In the genomic region with DNA sequence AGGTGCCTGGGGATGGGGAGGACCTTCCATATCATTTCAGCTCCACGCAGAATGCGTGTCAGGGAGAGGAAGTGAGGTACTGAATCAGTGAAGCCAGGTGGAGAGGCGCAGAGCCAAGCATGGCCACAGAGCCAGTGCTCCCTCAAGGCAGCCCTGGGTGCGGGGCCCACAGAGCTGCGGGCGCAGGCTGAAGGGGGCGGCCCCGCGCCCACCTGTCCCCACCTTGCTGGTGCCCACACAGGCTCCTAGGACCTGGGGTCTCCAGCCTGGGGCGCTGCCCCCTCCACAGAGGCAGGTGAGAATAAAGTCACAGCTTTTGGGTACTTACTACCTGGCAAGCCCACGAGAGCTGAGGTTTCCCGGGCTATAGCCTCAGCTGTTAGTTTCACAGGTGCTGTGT, we compare ENCODE assay signal across 27 cellular contexts. TPM values are rescaled to one million over a fixed set of nuclear protein-coding genes. Genes with fewer than 3 reads are reported as not detected.
A peak's percentile ranks its signal among the peaks of the same experiment; 100 is the strongest.
DNase-seq lines count a peak whose midpoint lies in the region; ATAC-seq, FAIRE-seq and TF ChIP-seq lines count a peak whose summit lies in the region.
"Had no signal": no experiment of that assay in that cellular context is flagged by ENCODE, and none has a peak within 500 bp of the region (broad histone marks: within the 10 kb centered on the region; RNA-seq: fewer than 3 reads in every experiment).

No MANE protein-coding gene starts in this region.

- no peak for TF ChIP-seq EP300 in HepG2 (IDR thresholded peaks at IDR 0.05; ENCODE audit: low read depth in 2 of 2, low read length in 2 of 2)
- no peak for TF ChIP-seq EP300 in HepG2 (CRISPR knock-in tag; IDR thresholded peaks at IDR 0.05; ENCODE audit: borderline replicate concordance)

- CTCF ChIA-PET in HepG2 (lab: Yijun Ruan, JAX; ENCODE audit: low intra/inter-chr PET ratio, low total read pairs): interaction anchor here (1.1 to 2.3 kb wide), 2 partner anchors 101 to 276 kb away, joined by 6 to 25 read pairs; no protein-coding TSS in a partner anchor
- CTCF ChIA-PET in Panc1 (lab: Charles Lee): interaction anchor here (0.6 to 1.3 kb wide), 4 partner anchors 13 to 101 kb away, joined by 3 to 18 read pairs (median 4); no protein-coding TSS in a partner anchor

- 0 out of 2 replicates have a peak, but pooled peaks cover 5% of the 10 kb centered on the region for H3K4me1 ChIP-seq in HepG2 (ENCODE audit: insufficient read depth, low read length)
- no peaks in the 10 kb centered on the region for H3K4me1 ChIP-seq in right lobe of liver
- peaks cover 48 to 80% (median 73%) of the 10 kb centered on the region in 10 experiments for H3K4me1 ChIP-seq in BLaER1 treated with 17β-estradiol and CSF1 and Interleukin-3, amounts not matched to agents 10 nM and 100 nM
- peaks cover 8% of the 10 kb centered on the region; the same call in 1 of the 2 replicates for H3K4me1 ChIP-seq in Panc1 (ENCODE audit: control insufficient read depth, insufficient read depth, low read length)
- H3K4me1 ChIP-seq: BE2C had no signal

- no peaks in the 10 kb centered on the region for H3K9me3 ChIP-seq in HepG2 (ENCODE audit: low read length)
- no peaks in the 10 kb centered on the region for H3K9me3 ChIP-seq in right lobe of liver
- H3K9me3 ChIP-seq in BLaER1 treated with 17β-estradiol and CSF1 and Interleukin-3, amounts not matched to agents 10 nM and 100 nM (replicated peaks in 1 of 11): no peaks in the 10 kb centered on the region
- no peaks in the 10 kb centered on the region for H3K9me3 ChIP-seq in Panc1 (ENCODE audit: control insufficient read depth, insufficient read depth, low read depth, low read length)
- H3K9me3 ChIP-seq: BE2C had no signal

- WGBS in HepG2 (ENCODE audit: low lambda C conversion rate): 79% methylated on average over 11 of the region's 12 CpGs
- WGBS in right lobe of liver (ENCODE audit: insufficient coverage, low coverage, low lambda C conversion rate, missing lambda C conversion rate): 55% methylated on average over 4 of the region's 12 CpGs

- no peak overlapping the region for H3K9ac ChIP-seq in HepG2 (ENCODE audit: insufficient read depth, low read depth, low read length)
- H3K9ac ChIP-seq in BLaER1 treated with 17β-estradiol and CSF1 and Interleukin-3, amounts not matched to agents 10 nM and 100 nM: no peak overlapping the region

- FAIRE-seq in HepG2 (lab: Jason Lieb, UNC): no peak
- FAIRE-seq: A204.1, GM12878, GM12892, GM18507 had no signal

- POLR2A ChIA-PET in HepG2 (lab: Yijun Ruan, JAX) (no interaction called here), Panc1 (lab: Charles Lee) (no interaction called here)

- intact Hi-C loops in HepG2 (cut with micrococcal nuclease; ENCODE audit: unreplicated experiment): loop anchor here (1.0 kb wide), 1 partner anchor 101 kb away; no protein-coding TSS in a partner anchor
- intact Hi-C loops in right lobe of liver (cut with DNase I): no loop called here
- intact Hi-C loops in Panc1 (cut with micrococcal nuclease; ENCODE audit: unreplicated experiment): no loop called here

- H2AFZ ChIP-seq in HepG2 (ENCODE audit: low read length): no peak overlapping the region

- H3K4me2 ChIP-seq in HepG2 (ENCODE audit: low read depth, low read length): no peak overlapping the region
- peak overlapping the region in 8 of 11 experiments; percentile 28 to 97 (median 85); a peak in 10 of 22 replicates for H3K4me2 ChIP-seq in BLaER1 treated with 17β-estradiol and CSF1 and Interleukin-3, amounts not matched to agents 10 nM and 100 nM

- H3K36me3 ChIP-seq in HepG2 (replicated peaks in 1 of 2; ENCODE audit: control insufficient read depth in 1 of 2, insufficient read depth in 2 of 2, low read length in 2 of 2) (no peaks in the 10 kb centered on the region), right lobe of liver (no peaks in the 10 kb centered on the region), Panc1 (ENCODE audit: control insufficient read depth, insufficient read depth, low read length) (no peaks in the 10 kb centered on the region)
- H3K36me3 ChIP-seq in BLaER1 treated with 17β-estradiol and CSF1 and Interleukin-3, amounts not matched to agents 10 nM and 100 nM: no peaks in the 10 kb centered on the region
- H3K36me3 ChIP-seq: BE2C had no signal

- no peak for TF ChIP-seq POLR2A in HepG2 (IDR thresholded peaks at IDR 0.05; ENCODE audit: insufficient read depth in 1 of 2, low read depth in 2 of 2, low read length in 2 of 2)
- TF ChIP-seq POLR2A in right lobe of liver (IDR thresholded peaks at IDR 0.05): no peak

- ATAC-seq in HepG2 (no peak), right lobe of liver (no peak), Panc1 (no peak; the same call in none of the 2 replicates), HG02588 (IDR thresholded peaks at IDR 0.05; ENCODE audit: unreplicated experiment) (no peak)

- BruUV-seq in HepG2 (replicated peaks; lab: Mats Ljungman, UMichigan): no TSS peak
- BruUV-seq in Panc1 (replicated peaks; lab: Mats Ljungman, UMichigan): no TSS peak

- TF ChIP-seq CTCF in HepG2 (CRISPR knock-in tag; IDR thresholded peaks at IDR 0.05) (no peak), right lobe of liver (IDR thresholded peaks at IDR 0.05) (no peak), Panc1 (IDR thresholded peaks at IDR 0.05) (no peak)

- DNase-seq in HepG2 (ENCODE audit: low spot score): no peak
- DNase-seq in right lobe of liver: no peak
- no peak for DNase-seq in Panc1 (ENCODE audit: low read depth, low spot score)
- DNase-seq in NCI-H128 (lab: John Stamatoyannopoulos, UW; ENCODE audit: unreplicated experiment): no peak
- DNase-seq: ACHN; C1 segment of cervical spinal cord; CD4-positive, alpha-beta memory T cell; CD4-positive, CD25-positive, alpha-beta regulatory T cell; CD8-positive, alpha-beta memory T cell; COR-L47; DMS 273 treated with DMSO at 0.1 percent for 48 hours; DMS153; DMS79; DND-41; EL; GDM1 had no signal

- H3K27ac ChIP-seq in HepG2 (ENCODE audit: extremely low read length, insufficient read depth, low read length) (no peak overlapping the region), right lobe of liver (no peak overlapping the region), Panc1 (ENCODE audit: low read length) (peak overlapping the region; percentile 57; the same call in 1 of the 2 replicates)
- H3K27ac ChIP-seq in BLaER1 treated with 17β-estradiol and CSF1 and Interleukin-3, amounts not matched to agents 10 nM and 100 nM: no peak overlapping the region

- H3K27me3 ChIP-seq in HepG2 (ENCODE audit: control insufficient read depth in 1 of 2, insufficient read depth in 2 of 2, low read length in 2 of 2) (peaks cover 28 to 81% of the 10 kb centered on the region in 2 experiments), right lobe of liver (no peaks in the 10 kb centered on the region), Panc1 (ENCODE audit: control insufficient read depth, insufficient read depth, low read length) (no peaks in the 10 kb centered on the region)
- peaks cover 0 to 49% (median 7%) of the 10 kb centered on the region in 11 experiments; a peak in 12 of 22 replicates for H3K27me3 ChIP-seq in BLaER1 treated with 17β-estradiol and CSF1 and Interleukin-3, amounts not matched to agents 10 nM and 100 nM
- H3K27me3 ChIP-seq: BE2C had no signal

- no peaks in the 10 kb centered on the region; the same call in 1 of the 2 replicates for H4K20me1 ChIP-seq in HepG2 (ENCODE audit: insufficient read depth, low read length)
- H4K20me1 ChIP-seq in BLaER1 treated with 17β-estradiol and CSF1 and Interleukin-3, amounts not matched to agents 10 nM and 100 nM: peaks cover 0 to 35% (median 11%) of the 10 kb centered on the region in 11 experiments; a peak in 11 of 22 replicates

- in situ Hi-C loops in HepG2 (cut with HindIII; ENCODE audit: extremely low pct_ligation_motif_present, low pct_unique_long_range_greater_than_20kb): loop anchor here (25.0 kb wide), 1 partner anchor 271 kb away; the partner anchor contains the start of gene MRGBP
- in situ Hi-C loops in Panc1 (cut with HindIII; ENCODE audit: low pct_unique_long_range_greater_than_20kb, low sequenced_read_pairs): no loop called here

- no peaks in the 10 kb centered on the region for H3K79me2 ChIP-seq in HepG2 (ENCODE audit: insufficient read depth, low read length)

- H3K4me3 ChIP-seq in HepG2 (replicated peaks in 1 of 3; ENCODE audit: insufficient read depth in 1 of 3, low read depth in 2 of 3, low read length in 3 of 3): no peak overlapping the region
- no peak overlapping the region for H3K4me3 ChIP-seq in right lobe of liver
- no peak overlapping the region for H3K4me3 ChIP-seq in BLaER1 treated with 17β-estradiol and CSF1 and Interleukin-3, amounts not matched to agents 10 nM and 100 nM
- H3K4me3 ChIP-seq in Panc1 (ENCODE audit: low read depth in 2 of 2, low read length in 2 of 2): no peak overlapping the region
- H3K4me3 ChIP-seq: GM12878 had no signal

- TF ChIP-seq RAD21 in HepG2 (CRISPR knock-in tag; IDR thresholded peaks at IDR 0.05): no peak

TF ChIP-seq in HepG2, 621 proteins besides CTCF, POLR2A, EP300 and RAD21 (continues in another document):
- peak; percentile 32 for TF ChIP-seq HNRNPH1 (optimal IDR thresholded peaks at IDR 0.05; ENCODE audit: low read depth, low read length)

RNA-seq across cellular contexts. Expression of gene GATA5, which starts 40.0 kb away (rescaled TPM):
- total RNA-seq in HepG2 (2016; rRNA removed; fragmentation: Illumina TruSeq; extraction: Trizol) (0.20 and 0.39 TPM in 2 replicates), right lobe of liver (under 1 TPM; 0.12 to 0.56 (median 0.26) TPM), Panc1 (2021; ENCODE audit: unreplicated experiment) (53.2 TPM)
- 0.09 and 0.10 TPM in 2 replicates for total RNA-seq in HepG2 (2016; cell fraction: cytosol; rRNA removed; fragmentation: Illumina TruSeq; extraction: Trizol; ENCODE audit: low read depth)
- 0.10 and 0.32 TPM in 2 replicates for total RNA-seq in HepG2 (2016; cell fraction: insoluble cytoplasmic fraction; rRNA removed; fragmentation: Illumina TruSeq; extraction: Trizol)
- 0.31 and 0.65 TPM in 2 replicates for total RNA-seq in HepG2 (2016; cell fraction: membrane; rRNA removed; fragmentation: Illumina TruSeq; extraction: Trizol)
- 0.19 and 0.22 TPM in 2 replicates for total RNA-seq in HepG2 (2016; cell fraction: nucleus; rRNA removed; fragmentation: Illumina TruSeq; extraction: Trizol)
- polyA plus RNA-seq in HepG2 (2011; rRNA removed): 0.12 and 0.18 TPM in 2 replicates
- polyA plus RNA-seq in HepG2 (2011; cell fraction: cytosol; rRNA removed): 0.10 and 0.19 TPM in 2 replicates
- polyA plus RNA-seq in HepG2 (2011; cell fraction: nucleus; rRNA removed): 0.09 and 0.27 TPM in 2 replicates
- 0.05 and 0.16 TPM in 2 replicates for polyA plus RNA-seq in HepG2 (2012)
- 0.26 and 0.33 TPM in 2 replicates for polyA plus RNA-seq in HepG2 (2016; cell fraction: cytosol; fragmentation: Illumina TruSeq; extraction: Trizol; ENCODE audit: low read depth)
- polyA plus RNA-seq in HepG2 (2016; cell fraction: insoluble cytoplasmic fraction; fragmentation: Illumina TruSeq; extraction: Trizol; ENCODE audit: low read depth): 0.29 and 0.56 TPM in 2 replicates
- 0.41 and 0.42 TPM in 2 replicates for polyA plus RNA-seq in HepG2 (2016; cell fraction: membrane; fragmentation: Illumina TruSeq; extraction: Trizol; ENCODE audit: low read depth)
- polyA plus RNA-seq in HepG2 (2016; cell fraction: nucleus; fragmentation: Illumina TruSeq; extraction: Trizol; ENCODE audit: insufficient read depth, low read depth): 0.41 and 0.80 TPM in 2 replicates
- 0.18 TPM in 1 of 2 replicates, not detected in the other for polyA minus RNA-seq in HepG2 (2011; rRNA and poly(A)+ RNA removed; ENCODE audit: low replicate concordance)
- not detected in 2 replicates for polyA minus RNA-seq in HepG2 (2011; cell fraction: cytosol; rRNA and poly(A)+ RNA removed)
- polyA minus RNA-seq in HepG2 (2011; cell fraction: nucleus; rRNA and poly(A)+ RNA removed): not detected in 2 replicates
- polyA plus RNA-seq in Panc1 (2012; ENCODE audit: insufficient read length): 45.6 TPM
- total RNA-seq: A673; CD4-positive, alpha-beta memory T cell; CD4-positive, CD25-positive, alpha-beta regulatory T cell; CD8-positive, alpha-beta memory T cell; Daoy; GM12878 had no signal
- polyA plus RNA-seq: AG04450; CD14-positive monocyte; CD4-positive, alpha-beta memory T cell; CD4-positive, CD25-positive, alpha-beta regulatory T cell; CD8-positive, alpha-beta memory T cell; GM12878 had no signal

Comparison
In these comparisons a context has a peak if more than half of its experiments do, and no peak if none do; other contexts are left out.
1. RNA of gene GATA5, which starts 40.0 kb away (total RNA-seq): 53.2 TPM in Panc1 (single experiment); 0.12 to 0.56 TPM in right lobe of liver and 0.09 to 0.65 TPM in HepG2; every median in the first group is over 10 times any median in the second.